ENCODE assay signal across 1 cellular context in the genomic region with DNA sequence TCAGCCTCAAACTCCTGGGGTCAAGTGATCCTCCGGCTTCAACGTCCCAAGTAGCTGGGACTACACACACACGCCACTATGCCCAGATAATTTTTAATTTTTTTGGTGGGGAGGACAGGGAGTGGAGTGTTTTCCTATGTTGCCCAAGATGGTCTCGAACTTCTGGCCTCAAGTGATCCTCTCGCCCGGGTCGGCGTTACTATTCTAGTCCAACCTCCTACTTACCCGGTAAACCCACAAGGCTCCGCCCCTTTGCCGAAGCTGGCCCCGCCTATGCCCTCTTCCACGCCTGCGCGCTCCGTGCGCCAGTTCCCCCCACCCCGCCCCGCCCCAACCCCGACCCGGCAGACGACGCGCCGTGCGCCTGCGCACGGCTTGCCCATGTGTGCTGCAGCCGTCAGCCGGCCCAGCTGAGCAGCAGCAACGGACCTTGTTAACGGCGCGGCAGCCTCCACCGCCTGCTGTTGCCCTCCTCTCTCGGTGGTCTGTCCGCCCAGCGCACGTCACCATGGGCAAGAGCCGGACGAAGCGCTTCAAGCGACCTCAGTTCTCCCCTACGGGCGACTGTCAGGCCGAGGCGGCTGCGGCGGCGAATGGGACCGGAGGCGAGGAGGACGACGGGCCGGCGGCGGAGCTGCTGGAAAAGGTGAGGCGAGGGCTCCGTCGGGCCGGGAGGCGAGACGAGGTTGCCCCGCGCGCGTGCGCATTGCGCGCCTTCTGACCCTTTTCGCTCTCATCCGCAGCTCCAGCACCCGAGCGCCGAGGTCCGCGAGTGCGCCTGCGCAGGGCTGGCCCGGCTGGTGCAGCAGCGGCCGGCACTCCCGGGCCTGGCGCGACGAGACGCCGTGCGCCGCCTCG.
TF ChIP-seq lines count a peak whose summit lies in the region.

A gene with protein sequence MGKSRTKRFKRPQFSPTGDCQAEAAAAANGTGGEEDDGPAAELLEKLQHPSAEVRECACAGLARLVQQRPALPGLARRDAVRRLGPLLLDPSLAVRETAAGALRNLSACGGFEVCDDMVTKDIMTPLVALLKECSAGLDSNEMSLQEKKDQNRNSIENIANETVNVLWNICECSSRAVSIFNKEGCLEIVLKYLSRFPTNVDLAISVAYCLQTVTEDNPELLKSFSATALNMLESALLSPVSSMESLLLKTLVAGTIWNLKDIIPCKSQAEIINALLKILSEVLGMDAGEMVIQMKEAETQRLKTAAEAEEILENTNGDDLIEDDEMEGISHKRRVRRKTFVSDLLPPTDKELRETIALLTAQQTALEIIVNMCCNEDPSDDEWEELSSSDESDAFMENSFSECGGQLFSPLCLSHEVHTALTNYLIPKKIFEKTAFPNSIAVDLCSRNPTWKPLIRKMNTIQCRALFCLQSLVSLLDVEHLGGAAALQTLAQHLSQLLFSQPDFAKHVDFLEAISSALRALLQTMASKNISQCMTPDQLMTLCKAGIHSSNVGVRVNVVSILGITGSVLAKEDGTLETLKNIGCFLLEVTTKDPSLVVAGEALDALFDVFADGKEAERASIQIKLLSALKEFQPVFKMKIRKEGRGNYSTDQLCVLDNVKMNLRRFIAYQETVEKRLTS (plus strand): TSS at position 347 of the 858 bp plus-strand sequence. CDS start 162 bp downstream, at position 509.

TF ChIP-seq in K562, 482 proteins besides CTCF, POLR2A, EP300 and RAD21 (continued from another document and continues in another):
- TF ChIP-seq RBM39 (optimal IDR thresholded peaks at IDR 0.05; ENCODE audit: low read depth, low read length) (no peak), RUNX1 (IDR thresholded peaks at IDR 0.05; ENCODE audit: low read depth) (no peak), BRD9 (IDR thresholded peaks at IDR 0.05; ENCODE audit: low read depth, partially characterized antibody) (no peak), ZBTB1 (CRISPR knock-in tag; IDR thresholded peaks at IDR 0.05; ENCODE audit: borderline replicate concordance, low read depth) (no peak; the same call in 1 of the 2 replicates), HNRNPL (IDR thresholded peaks at IDR 0.05; ENCODE audit: low read depth, low read length) (no peak), ETV5 (CRISPR knock-in tag; IDR thresholded peaks at IDR 0.05; ENCODE audit: low read depth) (no peak), ZNF253 (CRISPR knock-in tag; conservative IDR thresholded peaks at IDR 0.05) (no peak), POU5F1 (IDR thresholded peaks at IDR 0.05; ENCODE audit: borderline replicate concordance, low read depth, low read length, partially characterized antibody) (no peak), PYGO2 (tag; IDR thresholded peaks at IDR 0.05) (no peak), MCM7 (IDR thresholded peaks at IDR 0.05) (no peak), NFIC (IDR thresholded peaks at IDR 0.05) (0 out of 2 replicates have a peak, but pooled peaks have one; percentile 25), PHB2 (IDR thresholded peaks at IDR 0.05; ENCODE audit: low read depth) (no peak), DDX20 (tag; IDR thresholded peaks at IDR 0.05; ENCODE audit: low read depth) (no peak), FOS (IDR thresholded peaks at IDR 0.05; ENCODE audit: extremely low read depth, insufficient read length) (no peak), MTA2 (IDR thresholded peaks at IDR 0.05; ENCODE audit: low read depth) (no peak), SNRNP70 (optimal IDR thresholded peaks at IDR 0.05; ENCODE audit: low read depth, low read length) (no peak), PHTF2 (CRISPR knock-in tag; IDR thresholded peaks at IDR 0.05) (no peak)
- TF ChIP-seq, protein P1, sequence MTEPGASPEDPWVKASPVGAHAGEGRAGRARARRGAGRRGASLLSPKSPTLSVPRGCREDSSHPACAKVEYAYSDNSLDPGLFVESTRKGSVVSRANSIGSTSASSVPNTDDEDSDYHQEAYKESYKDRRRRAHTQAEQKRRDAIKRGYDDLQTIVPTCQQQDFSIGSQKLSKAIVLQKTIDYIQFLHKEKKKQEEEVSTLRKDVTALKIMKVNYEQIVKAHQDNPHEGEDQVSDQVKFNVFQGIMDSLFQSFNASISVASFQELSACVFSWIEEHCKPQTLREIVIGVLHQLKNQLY (CRISPR knock-in tag; conservative IDR thresholded peaks at IDR 0.05) = no peak
- TF ChIP-seq, protein P2, sequence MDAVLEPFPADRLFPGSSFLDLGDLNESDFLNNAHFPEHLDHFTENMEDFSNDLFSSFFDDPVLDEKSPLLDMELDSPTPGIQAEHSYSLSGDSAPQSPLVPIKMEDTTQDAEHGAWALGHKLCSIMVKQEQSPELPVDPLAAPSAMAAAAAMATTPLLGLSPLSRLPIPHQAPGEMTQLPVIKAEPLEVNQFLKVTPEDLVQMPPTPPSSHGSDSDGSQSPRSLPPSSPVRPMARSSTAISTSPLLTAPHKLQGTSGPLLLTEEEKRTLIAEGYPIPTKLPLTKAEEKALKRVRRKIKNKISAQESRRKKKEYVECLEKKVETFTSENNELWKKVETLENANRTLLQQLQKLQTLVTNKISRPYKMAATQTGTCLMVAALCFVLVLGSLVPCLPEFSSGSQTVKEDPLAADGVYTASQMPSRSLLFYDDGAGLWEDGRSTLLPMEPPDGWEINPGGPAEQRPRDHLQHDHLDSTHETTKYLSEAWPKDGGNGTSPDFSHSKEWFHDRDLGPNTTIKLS (IDR thresholded peaks at IDR 0.05; ENCODE audit: borderline replicate concordance, low read depth) = no peak
- TF ChIP-seq, protein P3, sequence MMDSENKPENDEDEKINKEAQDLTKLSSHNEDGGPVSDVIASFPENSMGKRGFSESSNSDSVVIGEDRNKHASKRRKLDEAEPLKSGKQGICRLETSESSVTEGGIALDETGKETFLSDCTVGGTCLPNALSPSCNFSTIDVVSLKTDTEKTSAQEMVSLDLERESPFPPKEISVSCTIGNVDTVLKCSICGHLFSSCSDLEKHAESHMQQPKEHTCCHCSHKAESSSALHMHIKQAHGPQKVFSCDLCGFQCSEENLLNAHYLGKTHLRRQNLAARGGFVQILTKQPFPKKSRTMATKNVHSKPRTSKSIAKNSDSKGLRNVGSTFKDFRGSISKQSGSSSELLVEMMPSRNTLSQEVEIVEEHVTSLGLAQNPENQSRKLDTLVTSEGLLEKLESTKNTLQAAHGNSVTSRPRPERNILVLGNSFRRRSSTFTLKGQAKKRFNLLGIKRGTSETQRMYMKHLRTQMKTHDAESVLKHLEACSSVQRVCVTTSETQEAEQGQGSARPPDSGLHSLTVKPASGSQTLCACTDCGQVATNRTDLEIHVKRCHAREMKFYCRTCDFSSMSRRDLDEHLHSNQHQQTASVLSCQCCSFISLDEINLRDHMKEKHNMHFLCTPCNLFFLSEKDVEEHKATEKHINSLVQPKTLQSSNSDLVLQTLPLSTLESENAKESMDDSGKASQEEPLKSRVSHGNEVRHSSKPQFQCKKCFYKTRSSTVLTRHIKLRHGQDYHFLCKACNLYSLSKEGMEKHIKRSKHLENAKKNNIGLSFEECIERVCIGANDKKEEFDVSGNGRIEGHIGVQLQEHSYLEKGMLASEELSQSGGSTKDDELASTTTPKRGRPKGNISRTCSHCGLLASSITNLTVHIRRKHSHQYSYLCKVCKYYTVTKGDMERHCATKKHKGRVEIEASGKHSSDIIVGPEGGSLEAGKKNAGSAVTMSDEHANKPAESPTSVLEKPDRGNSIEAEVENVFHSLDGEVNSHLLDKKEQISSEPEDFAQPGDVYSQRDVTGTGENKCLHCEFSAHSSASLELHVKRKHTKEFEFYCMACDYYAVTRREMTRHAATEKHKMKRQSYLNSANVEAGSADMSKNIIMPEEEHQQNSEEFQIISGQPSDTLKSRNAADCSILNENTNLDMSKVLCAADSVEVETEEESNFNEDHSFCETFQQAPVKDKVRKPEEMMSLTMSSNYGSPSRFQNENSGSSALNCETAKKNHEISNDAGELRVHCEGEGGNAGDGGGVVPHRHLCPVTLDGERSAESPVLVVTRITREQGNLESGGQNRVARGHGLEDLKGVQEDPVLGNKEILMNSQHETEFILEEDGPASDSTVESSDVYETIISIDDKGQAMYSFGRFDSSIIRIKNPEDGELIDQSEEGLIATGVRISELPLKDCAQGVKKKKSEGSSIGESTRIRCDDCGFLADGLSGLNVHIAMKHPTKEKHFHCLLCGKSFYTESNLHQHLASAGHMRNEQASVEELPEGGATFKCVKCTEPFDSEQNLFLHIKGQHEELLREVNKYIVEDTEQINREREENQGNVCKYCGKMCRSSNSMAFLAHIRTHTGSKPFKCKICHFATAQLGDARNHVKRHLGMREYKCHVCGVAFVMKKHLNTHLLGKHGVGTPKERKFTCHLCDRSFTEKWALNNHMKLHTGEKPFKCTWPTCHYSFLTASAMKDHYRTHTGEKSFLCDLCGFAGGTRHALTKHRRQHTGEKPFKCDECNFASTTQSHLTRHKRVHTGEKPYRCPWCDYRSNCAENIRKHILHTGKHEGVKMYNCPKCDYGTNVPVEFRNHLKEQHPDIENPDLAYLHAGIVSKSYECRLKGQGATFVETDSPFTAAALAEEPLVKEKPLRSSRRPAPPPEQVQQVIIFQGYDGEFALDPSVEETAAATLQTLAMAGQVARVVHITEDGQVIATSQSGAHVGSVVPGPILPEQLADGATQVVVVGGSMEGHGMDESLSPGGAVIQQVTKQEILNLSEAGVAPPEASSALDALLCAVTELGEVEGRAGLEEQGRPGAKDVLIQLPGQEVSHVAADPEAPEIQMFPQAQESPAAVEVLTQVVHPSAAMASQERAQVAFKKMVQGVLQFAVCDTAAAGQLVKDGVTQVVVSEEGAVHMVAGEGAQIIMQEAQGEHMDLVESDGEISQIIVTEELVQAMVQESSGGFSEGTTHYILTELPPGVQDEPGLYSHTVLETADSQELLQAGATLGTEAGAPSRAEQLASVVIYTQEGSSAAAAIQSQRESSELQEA (IDR thresholded peaks at IDR 0.05; ENCODE audit: low read depth) = no peak
- TF ChIP-seq, protein P4, sequence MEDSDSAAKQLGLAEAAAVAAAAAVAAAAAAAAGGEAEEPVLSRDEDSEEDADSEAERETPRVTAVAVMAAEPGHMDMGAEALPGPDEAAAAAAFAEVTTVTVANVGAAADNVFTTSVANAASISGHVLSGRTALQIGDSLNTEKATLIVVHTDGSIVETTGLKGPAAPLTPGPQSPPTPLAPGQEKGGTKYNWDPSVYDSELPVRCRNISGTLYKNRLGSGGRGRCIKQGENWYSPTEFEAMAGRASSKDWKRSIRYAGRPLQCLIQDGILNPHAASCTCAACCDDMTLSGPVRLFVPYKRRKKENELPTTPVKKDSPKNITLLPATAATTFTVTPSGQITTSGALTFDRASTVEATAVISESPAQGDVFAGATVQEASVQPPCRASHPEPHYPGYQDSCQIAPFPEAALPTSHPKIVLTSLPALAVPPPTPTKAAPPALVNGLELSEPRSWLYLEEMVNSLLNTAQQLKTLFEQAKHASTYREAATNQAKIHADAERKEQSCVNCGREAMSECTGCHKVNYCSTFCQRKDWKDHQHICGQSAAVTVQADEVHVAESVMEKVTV (CRISPR knock-in tag; IDR thresholded peaks at IDR 0.05) = no peak
- TF ChIP-seq, protein P5, sequence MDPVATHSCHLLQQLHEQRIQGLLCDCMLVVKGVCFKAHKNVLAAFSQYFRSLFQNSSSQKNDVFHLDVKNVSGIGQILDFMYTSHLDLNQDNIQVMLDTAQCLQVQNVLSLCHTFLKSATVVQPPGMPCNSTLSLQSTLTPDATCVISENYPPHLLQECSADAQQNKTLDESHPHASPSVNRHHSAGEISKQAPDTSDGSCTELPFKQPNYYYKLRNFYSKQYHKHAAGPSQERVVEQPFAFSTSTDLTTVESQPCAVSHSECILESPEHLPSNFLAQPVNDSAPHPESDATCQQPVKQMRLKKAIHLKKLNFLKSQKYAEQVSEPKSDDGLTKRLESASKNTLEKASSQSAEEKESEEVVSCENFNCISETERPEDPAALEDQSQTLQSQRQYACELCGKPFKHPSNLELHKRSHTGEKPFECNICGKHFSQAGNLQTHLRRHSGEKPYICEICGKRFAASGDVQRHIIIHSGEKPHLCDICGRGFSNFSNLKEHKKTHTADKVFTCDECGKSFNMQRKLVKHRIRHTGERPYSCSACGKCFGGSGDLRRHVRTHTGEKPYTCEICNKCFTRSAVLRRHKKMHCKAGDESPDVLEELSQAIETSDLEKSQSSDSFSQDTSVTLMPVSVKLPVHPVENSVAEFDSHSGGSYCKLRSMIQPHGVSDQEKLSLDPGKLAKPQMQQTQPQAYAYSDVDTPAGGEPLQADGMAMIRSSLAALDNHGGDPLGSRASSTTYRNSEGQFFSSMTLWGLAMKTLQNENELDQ (CRISPR knock-in tag; IDR thresholded peaks at IDR 0.05; ENCODE audit: borderline replicate concordance) = no peak
- TF ChIP-seq, protein P6, sequence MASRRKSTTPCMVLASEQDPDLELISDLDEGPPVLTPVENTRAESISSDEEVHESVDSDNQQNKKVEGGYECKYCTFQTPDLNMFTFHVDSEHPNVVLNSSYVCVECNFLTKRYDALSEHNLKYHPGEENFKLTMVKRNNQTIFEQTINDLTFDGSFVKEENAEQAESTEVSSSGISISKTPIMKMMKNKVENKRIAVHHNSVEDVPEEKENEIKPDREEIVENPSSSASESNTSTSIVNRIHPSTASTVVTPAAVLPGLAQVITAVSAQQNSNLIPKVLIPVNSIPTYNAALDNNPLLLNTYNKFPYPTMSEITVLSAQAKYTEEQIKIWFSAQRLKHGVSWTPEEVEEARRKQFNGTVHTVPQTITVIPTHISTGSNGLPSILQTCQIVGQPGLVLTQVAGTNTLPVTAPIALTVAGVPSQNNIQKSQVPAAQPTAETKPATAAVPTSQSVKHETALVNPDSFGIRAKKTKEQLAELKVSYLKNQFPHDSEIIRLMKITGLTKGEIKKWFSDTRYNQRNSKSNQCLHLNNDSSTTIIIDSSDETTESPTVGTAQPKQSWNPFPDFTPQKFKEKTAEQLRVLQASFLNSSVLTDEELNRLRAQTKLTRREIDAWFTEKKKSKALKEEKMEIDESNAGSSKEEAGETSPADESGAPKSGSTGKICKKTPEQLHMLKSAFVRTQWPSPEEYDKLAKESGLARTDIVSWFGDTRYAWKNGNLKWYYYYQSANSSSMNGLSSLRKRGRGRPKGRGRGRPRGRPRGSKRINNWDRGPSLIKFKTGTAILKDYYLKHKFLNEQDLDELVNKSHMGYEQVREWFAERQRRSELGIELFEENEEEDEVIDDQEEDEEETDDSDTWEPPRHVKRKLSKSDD (conservative IDR thresholded peaks at IDR 0.05; ENCODE audit: low read length) = no peak
- TF ChIP-seq, protein P7, sequence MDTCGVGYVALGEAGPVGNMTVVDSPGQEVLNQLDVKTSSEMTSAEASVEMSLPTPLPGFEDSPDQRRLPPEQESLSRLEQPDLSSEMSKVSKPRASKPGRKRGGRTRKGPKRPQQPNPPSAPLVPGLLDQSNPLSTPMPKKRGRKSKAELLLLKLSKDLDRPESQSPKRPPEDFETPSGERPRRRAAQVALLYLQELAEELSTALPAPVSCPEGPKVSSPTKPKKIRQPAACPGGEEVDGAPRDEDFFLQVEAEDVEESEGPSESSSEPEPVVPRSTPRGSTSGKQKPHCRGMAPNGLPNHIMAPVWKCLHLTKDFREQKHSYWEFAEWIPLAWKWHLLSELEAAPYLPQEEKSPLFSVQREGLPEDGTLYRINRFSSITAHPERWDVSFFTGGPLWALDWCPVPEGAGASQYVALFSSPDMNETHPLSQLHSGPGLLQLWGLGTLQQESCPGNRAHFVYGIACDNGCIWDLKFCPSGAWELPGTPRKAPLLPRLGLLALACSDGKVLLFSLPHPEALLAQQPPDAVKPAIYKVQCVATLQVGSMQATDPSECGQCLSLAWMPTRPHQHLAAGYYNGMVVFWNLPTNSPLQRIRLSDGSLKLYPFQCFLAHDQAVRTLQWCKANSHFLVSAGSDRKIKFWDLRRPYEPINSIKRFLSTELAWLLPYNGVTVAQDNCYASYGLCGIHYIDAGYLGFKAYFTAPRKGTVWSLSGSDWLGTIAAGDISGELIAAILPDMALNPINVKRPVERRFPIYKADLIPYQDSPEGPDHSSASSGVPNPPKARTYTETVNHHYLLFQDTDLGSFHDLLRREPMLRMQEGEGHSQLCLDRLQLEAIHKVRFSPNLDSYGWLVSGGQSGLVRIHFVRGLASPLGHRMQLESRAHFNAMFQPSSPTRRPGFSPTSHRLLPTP (IDR thresholded peaks at IDR 0.05; ENCODE audit: borderline replicate concordance, extremely low read depth, insufficient read length) = peak; percentile 92
- TF ChIP-seq, protein P8, sequence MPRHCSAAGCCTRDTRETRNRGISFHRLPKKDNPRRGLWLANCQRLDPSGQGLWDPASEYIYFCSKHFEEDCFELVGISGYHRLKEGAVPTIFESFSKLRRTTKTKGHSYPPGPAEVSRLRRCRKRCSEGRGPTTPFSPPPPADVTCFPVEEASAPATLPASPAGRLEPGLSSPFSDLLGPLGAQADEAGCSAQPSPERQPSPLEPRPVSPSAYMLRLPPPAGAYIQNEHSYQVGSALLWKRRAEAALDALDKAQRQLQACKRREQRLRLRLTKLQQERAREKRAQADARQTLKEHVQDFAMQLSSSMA (CRISPR knock-in tag; IDR thresholded peaks at IDR 0.05) = no peak
